Comparison of ENCODE assay signal across 1 cellular context in the genomic region with DNA sequence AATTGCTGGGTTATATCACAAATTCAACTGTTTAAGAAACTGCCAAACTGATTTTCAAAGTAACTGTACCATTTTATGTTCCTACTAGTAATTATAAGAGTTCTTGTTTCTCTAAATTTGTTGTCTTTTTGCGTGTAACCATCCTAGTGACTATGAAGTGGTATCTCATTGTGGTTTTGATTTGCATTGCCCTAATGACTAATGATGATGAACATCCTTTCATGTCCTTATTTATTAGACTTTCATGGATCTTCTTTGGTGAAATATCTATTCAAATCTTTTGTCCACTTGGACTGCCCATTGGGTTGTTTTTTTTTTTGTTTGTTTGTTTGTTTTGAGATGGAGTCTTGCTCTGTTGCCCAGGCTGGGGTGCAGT.
TF ChIP-seq lines count a peak whose summit lies in the region.

No MANE protein-coding gene starts in this region.

TF ChIP-seq in GM23338, 12 proteins besides CTCF, POLR2A, EP300 and RAD21 (continued from another document):
- TF ChIP-seq ZNF462 (CRISPR knock-in tag; IDR thresholded peaks at IDR 0.05) (no peak), NANOG (IDR thresholded peaks at IDR 0.05; ENCODE audit: borderline replicate concordance) (no peak)
